In genomic region chr7:12396670-12397069, GRCh38 we compare ENCODE assay signal across 2 cellular contexts. TPM values are rescaled to one million over a fixed set of nuclear protein-coding genes. Genes with fewer than 3 reads are reported as not detected.
"Had no signal": no experiment of that assay in that cellular context is flagged by ENCODE, and none has a peak within 500 bp of the region (broad histone marks: within the 10 kb centered on the region; RNA-seq: fewer than 3 reads in every experiment).

No MANE protein-coding gene starts in this region.

RNA-seq across cellular contexts. Expression of gene VWDE, which starts 7.0 kb away (rescaled TPM):
- total RNA-seq: HT-29 had no signal
- polyA plus RNA-seq: IgD-negative memory B cell had no signal
